In genomic region chr10:93751832-93752231, GRCh38 we compare ENCODE assay signal across 10 cellular contexts. TPM values are rescaled to one million over a fixed set of nuclear protein-coding genes. Genes with fewer than 3 reads are reported as not detected.
DNase-seq lines count a peak whose midpoint lies in the region; ATAC-seq and TF ChIP-seq lines count a peak whose summit lies in the region.
"Had no signal": no experiment of that assay in that cellular context is flagged by ENCODE, and none has a peak within 500 bp of the region (broad histone marks: within the 10 kb centered on the region; RNA-seq: fewer than 3 reads in every experiment).

No MANE protein-coding gene starts in this region.

- peaks cover 2 to 8% of the 10 kb centered on the region in 2 donors for H3K4me1 Mint-ChIP-seq in immature natural killer cell

- WGBS in gastroesophageal sphincter (ENCODE audit: low coverage in 1 of 2), 2 donors, result 0 to 10% methylated on average over 1 to 5 of the region's 5 CpGs

- peak overlapping the region in 2 of 3 donors; percentile 10 to 18 for H3K9ac ChIP-seq in skeletal muscle tissue (ENCODE audit: low read depth in 1 of 3, low read length in 3 of 3)

- ATAC-seq in gastroesophageal sphincter, result peak; percentile 53

- no peaks in the 10 kb centered on the region for H3K36me3 Mint-ChIP-seq in immature natural killer cell

- H3K27ac ChIP-seq in gastroesophageal sphincter, result no peak overlapping the region
- no peak overlapping the region for H3K27ac ChIP-seq in skeletal muscle tissue (ENCODE audit: low read depth, low read length)

- TF ChIP-seq CTCF in gastroesophageal sphincter (IDR thresholded peaks at IDR 0.05), result no peak

- peak; percentile 34 for DNase-seq in NCI-H2227 (lab: John Stamatoyannopoulos, UW; ENCODE audit: unreplicated experiment)
- DNase-seq in NCI-H2227 treated with DMSO at 0.1 percent for 48 hours (lab: John Stamatoyannopoulos, UW), result no peak
- peak; percentile 43 for DNase-seq in SK-MEL-5 (ENCODE audit: low read depth, low spot score)
- no peak for DNase-seq in pons (ENCODE audit: low spot score)
- no peak for DNase-seq in COLO668 (lab: John Stamatoyannopoulos, UW; ENCODE audit: unreplicated experiment)
- DNase-seq in immature natural killer cell, result no peak

- H3K9me3 ChIP-seq in gastroesophageal sphincter, result no peaks in the 10 kb centered on the region
- H3K9me3 ChIP-seq in skeletal muscle tissue (ENCODE audit: control insufficient read depth in 3 of 3, low read length in 3 of 3), result no peaks in the 10 kb centered on the region

- peaks cover 5 to 6% (median 5%) of the 10 kb centered on the region in 3 donors for H3K27me3 Mint-ChIP-seq in immature natural killer cell (ENCODE audit: low read depth in 3 of 3)

- H3K36me3 ChIP-seq in gastroesophageal sphincter (no peaks in the 10 kb centered on the region), skeletal muscle tissue (ENCODE audit: control insufficient read depth in 3 of 3, insufficient read depth in 3 of 3, low read length in 3 of 3) (no peaks in the 10 kb centered on the region)

- H3K9me3 Mint-ChIP-seq in immature natural killer cell, result no peaks in the 10 kb centered on the region

- peaks cover 7% of the 10 kb centered on the region for H3K27me3 ChIP-seq in gastroesophageal sphincter
- H3K27me3 ChIP-seq in skeletal muscle tissue (ENCODE audit: control insufficient read depth in 3 of 3, insufficient read depth in 3 of 3, low read length in 3 of 3), result peaks cover 0 to 3% (median 3%) of the 10 kb centered on the region in 3 donors

- in situ Hi-C loops in SK-MEL-5 (cut with HindIII; ENCODE audit: low pct_unique_long_range_greater_than_20kb, low sequenced_read_pairs), result no loop called here

- H3K27ac Mint-ChIP-seq in immature natural killer cell, result no peak overlapping the region

- H3K4me1 ChIP-seq in gastroesophageal sphincter, result peaks cover 0 to 25% (median 3%) of the 10 kb centered on the region in 3 donors
- H3K4me1 ChIP-seq in skeletal muscle tissue (ENCODE audit: control insufficient read depth in 3 of 3, insufficient read depth in 3 of 3, low read length in 3 of 3), result peaks cover 0 to 9% (median 8%) of the 10 kb centered on the region in 3 donors

- TF ChIP-seq EP300 in gastroesophageal sphincter (IDR thresholded peaks at IDR 0.05), result no peak

- H3K4me3 ChIP-seq in gastroesophageal sphincter (peak overlapping the region in 1 of 2 donors; percentile 22), skeletal muscle tissue (ENCODE audit: low read length in 3 of 3) (peak overlapping the region; percentile 67 to 79 (median 78))

- peak overlapping the region in 1 of 5 donors; percentile 45 for H3K4me3 Mint-ChIP-seq in immature natural killer cell

- TF ChIP-seq POLR2A in gastroesophageal sphincter (IDR thresholded peaks at IDR 0.05), result no peak

RNA-seq across cellular contexts. Expression of gene LGI1, which starts 5.9 kb away (rescaled TPM):
- not detected in 2 replicates for total RNA-seq in SK-MEL-5 (2014; rRNA removed; shearing (Covaris generic))
- polyA plus RNA-seq in SK-MEL-5 (2015; cell fraction: cytosol; rRNA removed), result not detected in 2 replicates
- polyA plus RNA-seq in SK-MEL-5 (2015; cell fraction: nucleus; rRNA removed), result not detected in 2 replicates
- 1 to 10 TPM in 1 of 4 donors, under 1 TPM in 2, not detected in 1; 0.17 to 1.9 (median 0.35) TPM for total RNA-seq in gastroesophageal sphincter
- 9.4 TPM for total RNA-seq in skeletal muscle tissue
- not detected for polyA plus RNA-seq in immature natural killer cell
- total RNA-seq: pulmonary artery endothelial cell had no signal
- polyA plus RNA-seq: BJ had no signal

RNA-seq across cellular contexts. Expression of gene FRA10AC1, which starts 49.4 kb away (rescaled TPM):
- 5.4 and 5.5 TPM in 2 replicates for total RNA-seq in SK-MEL-5 (2014; rRNA removed; shearing (Covaris generic))
- polyA plus RNA-seq in SK-MEL-5 (2015; cell fraction: cytosol; rRNA removed), result 6.1 and 6.8 TPM in 2 replicates
- polyA plus RNA-seq in SK-MEL-5 (2015; cell fraction: nucleus; rRNA removed), result 57.9 and 70.8 TPM in 2 replicates
- total RNA-seq in gastroesophageal sphincter (10 to 100 TPM in 2 of 4 donors, 1 to 10 TPM in 2; 8.4 to 28.6 (median 14.3) TPM), skeletal muscle tissue (15.1 TPM)
- 1 to 10 TPM; 3.0 to 4.5 (median 3.6) TPM for polyA plus RNA-seq in immature natural killer cell

Comparison
In these comparisons a context has a peak if more than half of its experiments do, and no peak if none do; other contexts are left out.
1. DNase-seq: peak in NCI-H2227 (single experiment) and SK-MEL-5 (single experiment); none in NCI-H2227 treated with DMSO at 0.1 percent for 48 hours (single experiment), pons (single experiment), COLO668 (single experiment) and immature natural killer cell (0 of 3).